Comparison of ENCODE assay signal across 18 cellular contexts in the genomic region with DNA sequence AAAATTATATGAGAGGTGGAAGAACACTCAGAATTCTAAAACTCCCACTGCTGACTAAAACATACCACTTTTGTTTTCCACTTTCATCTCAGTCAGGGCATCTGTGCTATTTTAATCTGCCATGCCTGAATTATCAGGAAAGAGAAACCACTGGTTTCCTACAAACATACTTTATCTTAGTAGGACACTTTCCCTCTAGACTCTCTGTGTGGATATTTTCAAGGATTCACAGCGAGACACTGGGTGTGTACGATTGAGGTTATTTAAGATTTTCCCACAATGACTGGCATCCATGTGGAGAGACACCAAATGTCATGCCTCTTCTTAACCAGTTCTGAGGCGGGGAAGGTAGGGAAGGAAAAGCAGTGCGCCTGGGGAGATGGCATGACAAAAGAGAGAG.
DNase-seq lines count a peak whose midpoint lies in the region; ATAC-seq, FAIRE-seq and TF ChIP-seq lines count a peak whose summit lies in the region.
"Had no signal": no experiment of that assay in that cellular context is flagged by ENCODE, and none has a peak within 500 bp of the region (broad histone marks: within the 10 kb centered on the region; RNA-seq: fewer than 3 reads in every experiment).

No MANE protein-coding gene starts in this region.

- no peak for TF ChIP-seq POLR2A in GM12891 (IDR thresholded peaks at IDR 0.05; ENCODE audit: low read depth, low read length)

- in situ Hi-C loops in GM13976 (cut with MboI; ENCODE audit: low sequenced_read_pairs, unreplicated experiment): no loop called here

- peak; percentile 38 for FAIRE-seq in GM12891 (lab: Jason Lieb, UNC)

- ATAC-seq in GM19328 (IDR thresholded peaks at IDR 0.05; ENCODE audit: unreplicated experiment) (no peak), GM18502 (IDR thresholded peaks at IDR 0.05; ENCODE audit: poor library complexity, unreplicated experiment) (no peak)

- H3K27me3 Mint-ChIP-seq in chondrocyte (ENCODE audit: low read depth) (no peaks in the 10 kb centered on the region), osteocyte (ENCODE audit: unreplicated experiment) (no peaks in the 10 kb centered on the region)

- no peak overlapping the region for H3K4me3 Mint-ChIP-seq in chondrocyte (ENCODE audit: unreplicated experiment)
- H3K4me3 Mint-ChIP-seq in osteocyte (ENCODE audit: unreplicated experiment): no peak overlapping the region
- H3K4me3 Mint-ChIP-seq: CD8-positive, alpha-beta memory T cell had no signal

- H3K36me3 Mint-ChIP-seq in chondrocyte (ENCODE audit: low read depth): no peaks in the 10 kb centered on the region
- peaks cover 2% of the 10 kb centered on the region for H3K36me3 Mint-ChIP-seq in osteocyte (ENCODE audit: unreplicated experiment)
- H3K36me3 Mint-ChIP-seq: CD8-positive, alpha-beta memory T cell had no signal

- H3K9me3 Mint-ChIP-seq in chondrocyte (ENCODE audit: low read depth): peaks cover 3% of the 10 kb centered on the region
- no peaks in the 10 kb centered on the region for H3K9me3 Mint-ChIP-seq in osteocyte (ENCODE audit: unreplicated experiment)

- no peak for DNase-seq in GM12891 (ENCODE audit: insufficient read length, low spot score)
- DNase-seq in NCI-H226: peak; percentile 42
- DNase-seq in chondrocyte (ENCODE audit: low spot score): no peak
- no peak for DNase-seq in osteocyte (ENCODE audit: extremely low spot score, unreplicated experiment)
- DNase-seq in NCI-H1105 (lab: John Stamatoyannopoulos, UW): no peak
- DNase-seq in GM13976 (ENCODE audit: low spot score): no peak
- DNase-seq: BE2C; CD8-positive, alpha-beta memory T cell; DMS 273 treated with DMSO at 0.1 percent for 48 hours; KG1; NCI-H1417; NCI-H1930; NCI-H2171; NCI-H510A; Peyer's patch; SHP77 had no signal

- peak overlapping the region; percentile 60 for H3K27ac Mint-ChIP-seq in chondrocyte (ENCODE audit: unreplicated experiment)
- peak overlapping the region; percentile 81 for H3K27ac Mint-ChIP-seq in osteocyte (ENCODE audit: unreplicated experiment)
- H3K27ac Mint-ChIP-seq: CD8-positive, alpha-beta memory T cell had no signal

- H3K4me1 Mint-ChIP-seq in chondrocyte (ENCODE audit: low read depth): peaks cover 53% of the 10 kb centered on the region
- peaks cover 59% of the 10 kb centered on the region for H3K4me1 Mint-ChIP-seq in osteocyte (ENCODE audit: unreplicated experiment)
- H3K4me1 Mint-ChIP-seq: CD8-positive, alpha-beta memory T cell had no signal

- TF ChIP-seq CTCF in chondrocyte (IDR thresholded peaks at IDR 0.05): no peak
- TF ChIP-seq CTCF in osteocyte (IDR thresholded peaks at IDR 0.05): no peak
- TF ChIP-seq CTCF in GM13976 (IDR thresholded peaks at IDR 0.05; ENCODE audit: borderline replicate concordance, control extremely low read depth, extremely low read depth, insufficient read depth, missing control alignments): no peak

TF ChIP-seq in GM12891, 5 proteins besides CTCF, POLR2A, EP300 and RAD21:
- TF ChIP-seq PAX5 (IDR thresholded peaks at IDR 0.05; ENCODE audit: insufficient read depth, low read length, severe bottlenecking) (no peak), POLR2AphosphoS5 (IDR thresholded peaks at IDR 0.05; ENCODE audit: low read depth, low read length) (no peak), SPI1 (IDR thresholded peaks at IDR 0.05; ENCODE audit: low read depth, low read length) (no peak), POU2F2 (IDR thresholded peaks at IDR 0.05; ENCODE audit: low read depth, low read length) (no peak), TAF1 (IDR thresholded peaks at IDR 0.05; ENCODE audit: low read depth, low read length) (no peak)
